Comparison of ENCODE assay signal across 12 cellular contexts in genomic region chr4:152956650-152957436, GRCh38. TPM values are rescaled to one million over a fixed set of nuclear protein-coding genes. Genes with fewer than 3 reads are reported as not detected.
A peak's percentile ranks its signal among the peaks of the same experiment; 100 is the strongest.
DNase-seq lines count a peak whose midpoint lies in the region; ATAC-seq and TF ChIP-seq lines count a peak whose summit lies in the region.
"Had no signal": no experiment of that assay in that cellular context is flagged by ENCODE, and none has a peak within 500 bp of the region (broad histone marks: within the 10 kb centered on the region; RNA-seq: fewer than 3 reads in every experiment).

No MANE protein-coding gene starts in this region.

- no peak overlapping the region for H3K4me3 ChIP-seq in astrocyte of the spinal cord (ENCODE audit: low read depth, low read length)
- H3K4me3 ChIP-seq: thoracic aorta had no signal

- ATAC-seq in HG03097 (IDR thresholded peaks at IDR 0.05; ENCODE audit: low FRiP score, unreplicated experiment): no peak

- H3K27me3 Mint-ChIP-seq in immature natural killer cell (ENCODE audit: low read depth in 3 of 3): no peaks in the 10 kb centered on the region

- H3K4me3 Mint-ChIP-seq in immature natural killer cell: peak overlapping the region; percentile 58 to 79 (median 65)

- no peaks in the 10 kb centered on the region for H3K9me3 Mint-ChIP-seq in immature natural killer cell
- H3K9me3 Mint-ChIP-seq: naive B cell had no signal

- no peak for TF ChIP-seq CTCF in astrocyte of the spinal cord (IDR thresholded peaks at IDR 0.05; ENCODE audit: low read depth, low read length)

- H3K36me3 Mint-ChIP-seq in immature natural killer cell: no peaks in the 10 kb centered on the region

- H3K4me1 Mint-ChIP-seq in immature natural killer cell: peaks cover 38 to 39% of the 10 kb centered on the region in 2 donors

- DNase-seq in H4 (ENCODE audit: low spot score) (peak; percentile 77), astrocyte of the spinal cord (ENCODE audit: low read depth, low spot score) (peak; percentile 66), immature natural killer cell (no peak), retina (peak; percentile 66), KG1 (lab: John Stamatoyannopoulos, UW) (no peak), globus pallidus (ENCODE audit: low spot score) (no peak), cerebellum (ENCODE audit: low spot score) (no peak)
- DNase-seq: COR-L47, naive B cell, NCI-H1092 had no signal

- peak overlapping the region; percentile 74 to 93 (median 83) for H3K27ac Mint-ChIP-seq in immature natural killer cell

- in situ Hi-C loops in astrocyte of the spinal cord (cut with HindIII; ENCODE audit: low sequenced_read_pairs): no loop called here

RNA-seq across cellular contexts. Expression of gene FHDC1, which starts 20.7 kb away (rescaled TPM):
- total RNA-seq in H4 (2014; rRNA removed; shearing (Covaris generic)): 0.10 and 0.15 TPM in 2 replicates
- polyA plus RNA-seq in immature natural killer cell: not detected
- 4.0 TPM for total RNA-seq in cerebellum

Comparison
In these comparisons a context has a peak if more than half of its experiments do, and no peak if none do; other contexts are left out.
1. DNase-seq: peak in H4 (single experiment), astrocyte of the spinal cord (single experiment) and retina (single experiment); none in immature natural killer cell (0 of 3), KG1 (single experiment), globus pallidus (single experiment) and cerebellum (single experiment).